In the genomic region with DNA sequence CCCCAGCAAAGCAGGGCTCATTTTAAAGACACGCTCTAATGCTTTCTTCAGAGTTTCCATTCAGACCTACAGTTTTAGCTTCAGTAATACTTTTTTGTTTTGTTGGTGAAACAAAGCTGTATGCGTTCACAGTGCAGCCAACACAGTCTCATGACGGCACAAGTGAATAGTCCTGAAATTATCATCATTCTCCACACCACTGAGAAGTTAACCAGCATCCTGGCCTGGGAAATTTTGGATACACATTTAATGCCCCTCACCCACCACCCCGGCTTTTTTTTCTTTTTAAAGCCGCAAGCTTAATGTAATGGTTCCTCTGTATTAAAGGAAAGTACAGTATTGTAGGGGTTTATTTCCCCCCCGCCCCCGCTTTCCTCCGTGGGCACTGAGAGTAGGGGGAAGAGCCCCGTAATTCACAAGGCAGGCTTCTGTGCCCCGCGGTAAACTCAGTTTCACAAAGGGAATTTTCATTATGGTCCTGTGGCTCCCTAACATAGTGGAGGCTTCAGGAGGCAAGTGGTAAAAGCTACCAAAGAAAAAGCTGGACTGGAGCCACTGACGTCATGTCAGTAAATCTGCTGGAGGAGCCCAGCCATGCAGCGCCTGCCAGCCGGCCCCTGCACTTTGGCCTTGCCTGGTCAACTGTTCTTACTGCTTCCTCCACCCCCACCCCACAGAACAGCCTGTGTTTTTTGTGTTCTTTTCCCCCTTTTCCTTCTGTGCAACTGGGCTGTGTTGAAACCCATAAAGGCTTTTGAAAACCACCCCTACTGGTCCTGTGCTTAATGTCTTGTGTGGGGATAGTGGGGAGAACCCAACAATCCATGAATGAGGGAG, we compare ENCODE assay signal across 1 cellular context.
A peak's percentile ranks its signal among the peaks of the same experiment; 100 is the strongest.
TF ChIP-seq lines count a peak whose summit lies in the region.

No MANE protein-coding gene starts in this region.

TF ChIP-seq in HepG2, 621 proteins besides CTCF, POLR2A, EP300 and RAD21 (continued from another document):
- TF ChIP-seq ZNF276 (CRISPR knock-in tag; IDR thresholded peaks at IDR 0.05; ENCODE audit: low read depth) (no peak), NR2F6 (IDR thresholded peaks at IDR 0.05) (no peak), NR2F6 (CRISPR knock-in tag; IDR thresholded peaks at IDR 0.05) (peak; percentile 54; the same call in 1 of the 2 replicates), POLR2AphosphoS2 (IDR thresholded peaks at IDR 0.05; ENCODE audit: low read depth, low read length) (no peak), GFI1 (CRISPR knock-in tag; IDR thresholded peaks at IDR 0.05; ENCODE audit: borderline replicate concordance) (0 out of 2 replicates have a peak, but pooled peaks have one; percentile 30), SOX5 (CRISPR knock-in tag; IDR thresholded peaks at IDR 0.05; ENCODE audit: borderline replicate concordance) (peak; percentile 59; the same call in 1 of the 2 replicates), ZNF318 (CRISPR knock-in tag; IDR thresholded peaks at IDR 0.05) (no peak), XRCC5 (optimal IDR thresholded peaks at IDR 0.05; ENCODE audit: low read length) (peak; percentile 76), PBX2 (CRISPR knock-in tag; IDR thresholded peaks at IDR 0.05) (no peak), HDAC1 (CRISPR knock-in tag; IDR thresholded peaks at IDR 0.05) (peak; percentile 49; the same call in 1 of the 2 replicates), ZNF331 (CRISPR knock-in tag; IDR thresholded peaks at IDR 0.05) (peak; percentile 87), ZNF124 (CRISPR knock-in tag; IDR thresholded peaks at IDR 0.05) (0 out of 2 replicates have a peak, but pooled peaks have one; percentile 60), FOXK1 (CRISPR knock-in tag; IDR thresholded peaks at IDR 0.05; ENCODE audit: borderline replicate concordance, low read depth) (0 out of 2 replicates have a peak, but pooled peaks have one; percentile 24), TARDBP (CRISPR knock-in tag; IDR thresholded peaks at IDR 0.05) (peak; percentile 74; the same call in 1 of the 2 replicates), KLF16 (CRISPR knock-in tag; IDR thresholded peaks at IDR 0.05) (peak in 1 of 2 experiments; percentile 39; a peak in 1 of 4 replicates), HNRNPK (IDR thresholded peaks at IDR 0.05; ENCODE audit: low read depth, low read length, poor library complexity, severe bottlenecking) (no peak), CCDC6 (CRISPR knock-in tag; IDR thresholded peaks at IDR 0.05) (no peak), ZNF83 (CRISPR knock-in tag; IDR thresholded peaks at IDR 0.05; ENCODE audit: borderline replicate concordance) (no peak), ZNF775 (CRISPR knock-in tag; IDR thresholded peaks at IDR 0.05; ENCODE audit: borderline replicate concordance) (no peak), ZNF567 (CRISPR knock-in tag; IDR thresholded peaks at IDR 0.05; ENCODE audit: borderline replicate concordance) (no peak)
- TF ChIP-seq, protein P1, sequence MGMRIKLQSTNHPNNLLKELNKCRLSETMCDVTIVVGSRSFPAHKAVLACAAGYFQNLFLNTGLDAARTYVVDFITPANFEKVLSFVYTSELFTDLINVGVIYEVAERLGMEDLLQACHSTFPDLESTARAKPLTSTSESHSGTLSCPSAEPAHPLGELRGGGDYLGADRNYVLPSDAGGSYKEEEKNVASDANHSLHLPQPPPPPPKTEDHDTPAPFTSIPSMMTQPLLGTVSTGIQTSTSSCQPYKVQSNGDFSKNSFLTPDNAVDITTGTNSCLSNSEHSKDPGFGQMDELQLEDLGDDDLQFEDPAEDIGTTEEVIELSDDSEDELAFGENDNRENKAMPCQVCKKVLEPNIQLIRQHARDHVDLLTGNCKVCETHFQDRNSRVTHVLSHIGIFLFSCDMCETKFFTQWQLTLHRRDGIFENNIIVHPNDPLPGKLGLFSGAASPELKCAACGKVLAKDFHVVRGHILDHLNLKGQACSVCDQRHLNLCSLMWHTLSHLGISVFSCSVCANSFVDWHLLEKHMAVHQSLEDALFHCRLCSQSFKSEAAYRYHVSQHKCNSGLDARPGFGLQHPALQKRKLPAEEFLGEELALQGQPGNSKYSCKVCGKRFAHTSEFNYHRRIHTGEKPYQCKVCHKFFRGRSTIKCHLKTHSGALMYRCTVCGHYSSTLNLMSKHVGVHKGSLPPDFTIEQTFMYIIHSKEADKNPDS (CRISPR knock-in tag; IDR thresholded peaks at IDR 0.05) = no peak
- TF ChIP-seq, protein P2, sequence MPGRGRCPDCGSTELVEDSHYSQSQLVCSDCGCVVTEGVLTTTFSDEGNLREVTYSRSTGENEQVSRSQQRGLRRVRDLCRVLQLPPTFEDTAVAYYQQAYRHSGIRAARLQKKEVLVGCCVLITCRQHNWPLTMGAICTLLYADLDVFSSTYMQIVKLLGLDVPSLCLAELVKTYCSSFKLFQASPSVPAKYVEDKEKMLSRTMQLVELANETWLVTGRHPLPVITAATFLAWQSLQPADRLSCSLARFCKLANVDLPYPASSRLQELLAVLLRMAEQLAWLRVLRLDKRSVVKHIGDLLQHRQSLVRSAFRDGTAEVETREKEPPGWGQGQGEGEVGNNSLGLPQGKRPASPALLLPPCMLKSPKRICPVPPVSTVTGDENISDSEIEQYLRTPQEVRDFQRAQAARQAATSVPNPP (CRISPR knock-in tag; IDR thresholded peaks at IDR 0.05) = no peak
